8 cellular contexts compared by ENCODE assay signal in the genomic region with DNA sequence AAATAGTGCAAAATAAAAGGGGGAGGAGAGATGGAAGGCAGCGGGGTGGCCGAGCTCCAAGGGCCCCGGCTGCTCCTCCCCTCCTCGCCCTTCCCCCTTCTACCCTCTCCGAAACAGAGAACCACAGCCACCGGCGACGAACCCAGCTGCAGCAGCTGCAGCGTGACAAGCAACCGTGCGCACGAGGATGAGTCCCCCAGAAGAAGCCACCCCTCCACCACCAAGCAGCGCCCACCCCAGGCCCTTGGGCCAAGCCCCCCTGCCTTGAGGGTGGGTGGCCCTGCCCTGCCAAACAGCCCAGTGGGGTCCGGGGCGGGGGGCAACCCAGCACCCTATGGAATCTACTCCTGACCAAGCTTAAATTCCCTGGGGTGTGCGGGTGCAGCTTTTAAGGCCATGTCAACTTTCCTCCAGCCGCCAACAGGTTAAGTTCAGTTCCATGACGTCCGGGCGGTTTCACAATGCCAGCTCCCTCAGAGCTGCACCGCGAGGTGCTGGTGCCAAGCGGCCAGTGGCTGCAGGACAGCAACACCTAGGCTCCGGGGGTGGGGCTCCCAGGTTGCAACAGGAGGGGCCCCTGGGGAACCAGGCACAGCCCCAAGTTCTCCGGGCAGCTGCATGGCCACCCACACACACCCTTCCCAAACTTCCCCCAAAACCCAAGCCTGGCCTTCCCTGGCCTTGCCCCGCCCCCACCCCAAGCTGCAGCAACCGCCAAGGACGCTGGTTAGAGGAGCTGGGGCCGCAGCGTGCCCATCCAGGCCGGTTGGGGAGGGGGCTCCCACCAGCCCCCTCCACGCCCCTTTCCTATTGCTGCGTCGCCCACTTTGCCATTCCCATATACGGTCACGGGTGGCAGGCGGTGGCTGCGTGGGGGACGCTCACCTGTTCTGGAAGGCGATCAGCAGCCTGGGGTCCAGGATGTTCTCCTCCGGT. TPM values are rescaled to one million over a fixed set of nuclear protein-coding genes. Genes with fewer than 3 reads are reported as not detected.
DNase-seq lines count a peak whose midpoint lies in the region; ATAC-seq, FAIRE-seq and TF ChIP-seq lines count a peak whose summit lies in the region.

No MANE protein-coding gene starts in this region.

- POLR2A ChIA-PET in HepG2 (lab: Yijun Ruan, JAX) = interaction anchor here (0.7 to 11.1 kb wide), 20 partner anchors 9 to 857 kb away, joined by 3 to 274 read pairs (median 4); partner anchors contain the start of genes CBX2 and CBX8

- TF ChIP-seq CTCF in DOHH2 (IDR thresholded peaks at IDR 0.05; ENCODE audit: low read depth, low read length, poor library complexity, severe bottlenecking) = no peak
- TF ChIP-seq CTCF in HepG2 (CRISPR knock-in tag; IDR thresholded peaks at IDR 0.05) = peak; percentile 46

- peaks cover 35% of the 10 kb centered on the region for H3K4me1 Mint-ChIP-seq in central memory CD8-positive, alpha-beta T cell
- H3K4me1 Mint-ChIP-seq in stimulated activated naive CD8-positive, alpha-beta T cell treated with anti-CD3 and anti-CD28 coated beads, Interleukin-15, Interleukin-2, amounts not matched to agents 100 ng/mL and 50 ng/mL, for 24 hours (ENCODE audit: low read depth) = peaks cover 48% of the 10 kb centered on the region

- H3K27ac ChIP-seq in DOHH2 (ENCODE audit: low read depth, low read length) (peak overlapping the region; percentile 88), HepG2 (ENCODE audit: extremely low read length, insufficient read depth, low read length) (peak overlapping the region; percentile 71)

- no peaks in the 10 kb centered on the region for H3K9me2 ChIP-seq in DOHH2 (replicated peaks; ENCODE audit: control insufficient read depth, low read length)

- in situ Hi-C loops in HepG2 (cut with HindIII; ENCODE audit: extremely low pct_ligation_motif_present, low pct_unique_long_range_greater_than_20kb) = loop anchor here (5.0 kb wide), 1 partner anchor 155 kb away; no protein-coding TSS in a partner anchor

- TF ChIP-seq POLR2A in HepG2 (IDR thresholded peaks at IDR 0.05; ENCODE audit: insufficient read depth in 1 of 2, low read depth in 2 of 2, low read length in 2 of 2) = peak in 1 of 2 experiments; percentile 58; a peak in 1 of 4 replicates

- peaks cover 61% of the 10 kb centered on the region for H3K36me3 Mint-ChIP-seq in central memory CD8-positive, alpha-beta T cell (ENCODE audit: insufficient read depth)
- H3K36me3 Mint-ChIP-seq in stimulated activated naive CD8-positive, alpha-beta T cell treated with anti-CD3 and anti-CD28 coated beads, Interleukin-15, Interleukin-2, amounts not matched to agents 100 ng/mL and 50 ng/mL, for 24 hours (ENCODE audit: low read depth) = peaks cover 12% of the 10 kb centered on the region

- CTCF ChIA-PET in HepG2 (lab: Yijun Ruan, JAX; ENCODE audit: low intra/inter-chr PET ratio, low total read pairs) = interaction anchor here (1.5 kb wide), 1 partner anchor 26 kb away, joined by 5 read pairs; no protein-coding TSS in a partner anchor

- TF ChIP-seq RAD21 in HepG2 (CRISPR knock-in tag; IDR thresholded peaks at IDR 0.05) = peak; percentile 63

- peak overlapping the region; percentile 79 for H3K9ac ChIP-seq in HepG2 (ENCODE audit: insufficient read depth, low read depth, low read length)

- peak overlapping the region; percentile 98 for H3K4me3 Mint-ChIP-seq in central memory CD8-positive, alpha-beta T cell
- H3K4me3 Mint-ChIP-seq in stimulated activated naive CD8-positive, alpha-beta T cell treated with anti-CD3 and anti-CD28 coated beads, Interleukin-15, Interleukin-2, amounts not matched to agents 100 ng/mL and 50 ng/mL, for 24 hours = peak overlapping the region; percentile 90

- peaks cover 7% of the 10 kb centered on the region for H3K27me3 Mint-ChIP-seq in central memory CD8-positive, alpha-beta T cell
- peaks cover 14% of the 10 kb centered on the region for H3K27me3 Mint-ChIP-seq in stimulated activated naive CD8-positive, alpha-beta T cell treated with anti-CD3 and anti-CD28 coated beads, Interleukin-15, Interleukin-2, amounts not matched to agents 100 ng/mL and 50 ng/mL, for 24 hours

- H3K79me2 ChIP-seq in DOHH2 (ENCODE audit: control insufficient read depth, low read length) (peaks cover 52% of the 10 kb centered on the region), HepG2 (ENCODE audit: insufficient read depth, low read length) (peaks cover 39% of the 10 kb centered on the region)

- H4K20me1 ChIP-seq in DOHH2 (ENCODE audit: control insufficient read depth, insufficient read depth, low read depth, low read length) (peaks cover 14% of the 10 kb centered on the region), HepG2 (ENCODE audit: insufficient read depth, low read length) (peaks cover 44% of the 10 kb centered on the region)

- intact Hi-C loops in HepG2 (cut with micrococcal nuclease; ENCODE audit: unreplicated experiment) = loop anchor here (5.0 to 10.0 kb wide), 3 partner anchors 40 to 92 kb away; partner anchors contain the start of gene CBX8

- H3K4me3 ChIP-seq in DOHH2 (ENCODE audit: low read length) (peak overlapping the region; percentile 90), HepG2 (replicated peaks in 1 of 3; ENCODE audit: insufficient read depth in 1 of 3, low read depth in 2 of 3, low read length in 3 of 3) (peak overlapping the region; percentile 77 to 100 (median 87))

- FAIRE-seq in HepG2 (lab: Jason Lieb, UNC) = peak; percentile 80

- TF ChIP-seq EP300 in HepG2 (IDR thresholded peaks at IDR 0.05; ENCODE audit: low read depth in 2 of 2, low read length in 2 of 2) = peak; percentile 37 to 59; a peak in 3 of 4 replicates
- no peak for TF ChIP-seq EP300 in HepG2 (CRISPR knock-in tag; IDR thresholded peaks at IDR 0.05; ENCODE audit: borderline replicate concordance)

- H3K36me3 ChIP-seq in DOHH2 (ENCODE audit: control insufficient read depth, low read length) (peaks cover 55% of the 10 kb centered on the region), HepG2 (replicated peaks in 1 of 2; ENCODE audit: control insufficient read depth in 1 of 2, insufficient read depth in 2 of 2, low read length in 2 of 2) (peaks cover 11 to 12% of the 10 kb centered on the region in 2 experiments)

- no peaks in the 10 kb centered on the region for H3K9me3 ChIP-seq in DOHH2 (ENCODE audit: control insufficient read depth, insufficient read depth, low read length)
- H3K9me3 ChIP-seq in HepG2 (ENCODE audit: low read length) = no peaks in the 10 kb centered on the region

- WGBS in HepG2 (ENCODE audit: low lambda C conversion rate) = 25% methylated on average over 27 of the region's 41 CpGs

- peak; percentile 54 for DNase-seq in HCEC 1CT
- DNase-seq in RPMI7951 (ENCODE audit: low read depth) = peak; percentile 66
- peak; percentile 35 to 52 for DNase-seq in central memory CD8-positive, alpha-beta T cell (ENCODE audit: low spot score in 2 of 2)
- peak; percentile 88 for DNase-seq in HepG2 (ENCODE audit: low spot score)
- DNase-seq in HK-2 (ENCODE audit: unreplicated experiment) = no peak

- peaks cover 34% of the 10 kb centered on the region for H3K4me1 ChIP-seq in DOHH2 (ENCODE audit: control insufficient read depth, low read length)
- H3K4me1 ChIP-seq in HepG2 (ENCODE audit: insufficient read depth, low read length) = peaks cover 66% of the 10 kb centered on the region

- peaks cover 23% of the 10 kb centered on the region for H3K27me3 ChIP-seq in DOHH2 (ENCODE audit: control insufficient read depth, low read length)
- H3K27me3 ChIP-seq in HepG2 (ENCODE audit: control insufficient read depth in 1 of 2, insufficient read depth in 2 of 2, low read length in 2 of 2) = no peaks in the 10 kb centered on the region; a peak in 1 of 5 replicates

- H3K4me2 ChIP-seq in DOHH2 (ENCODE audit: low read length) (peak overlapping the region; percentile 98), HepG2 (ENCODE audit: low read depth, low read length) (peak overlapping the region; percentile 97)

- no peaks in the 10 kb centered on the region for H3K9me3 Mint-ChIP-seq in central memory CD8-positive, alpha-beta T cell
- H3K9me3 Mint-ChIP-seq in stimulated activated naive CD8-positive, alpha-beta T cell treated with anti-CD3 and anti-CD28 coated beads, Interleukin-15, Interleukin-2, amounts not matched to agents 100 ng/mL and 50 ng/mL, for 24 hours = no peaks in the 10 kb centered on the region

- peak; percentile 34 for ATAC-seq in central memory CD8-positive, alpha-beta T cell (replicated peaks; ENCODE audit: extremely low read depth, poor library complexity, severe bottlenecking)
- ATAC-seq in HepG2 (peak; percentile 56), HG02970 (IDR thresholded peaks at IDR 0.05; ENCODE audit: low FRiP score, unreplicated experiment) (no peak)

- H2AFZ ChIP-seq in HepG2 (ENCODE audit: low read length) = no peak overlapping the region

- peaks cover 16% of the 10 kb centered on the region for H3F3A ChIP-seq in DOHH2 (ENCODE audit: control insufficient read depth, insufficient read depth)

- H3K27ac Mint-ChIP-seq in central memory CD8-positive, alpha-beta T cell (ENCODE audit: low read depth) = peak overlapping the region; percentile 89
- H3K27ac Mint-ChIP-seq in stimulated activated naive CD8-positive, alpha-beta T cell treated with anti-CD3 and anti-CD28 coated beads, Interleukin-15, Interleukin-2, amounts not matched to agents 100 ng/mL and 50 ng/mL, for 24 hours = peak overlapping the region; percentile 75

- BruUV-seq in HepG2 (replicated peaks; lab: Mats Ljungman, UMichigan) = no TSS peak

RNA-seq across cellular contexts. Expression of gene CBX4, which starts 2.0 kb away (rescaled TPM):
- 10.8 and 11.8 TPM in 2 replicates for total RNA-seq in RPMI7951 (2014; rRNA removed; shearing (Covaris generic))
- total RNA-seq in HepG2 (2016; rRNA removed; fragmentation: Illumina TruSeq; extraction: Trizol) = 17.1 and 25.8 TPM in 2 replicates
- 4.7 and 4.8 TPM in 2 replicates for total RNA-seq in HepG2 (2016; cell fraction: cytosol; rRNA removed; fragmentation: Illumina TruSeq; extraction: Trizol; ENCODE audit: low read depth)
- 17.7 and 25.2 TPM in 2 replicates for total RNA-seq in HepG2 (2016; cell fraction: insoluble cytoplasmic fraction; rRNA removed; fragmentation: Illumina TruSeq; extraction: Trizol)
- 13.9 and 15.1 TPM in 2 replicates for total RNA-seq in HepG2 (2016; cell fraction: membrane; rRNA removed; fragmentation: Illumina TruSeq; extraction: Trizol)
- 18.5 and 22.8 TPM in 2 replicates for total RNA-seq in HepG2 (2016; cell fraction: nucleus; rRNA removed; fragmentation: Illumina TruSeq; extraction: Trizol)
- polyA plus RNA-seq in HepG2 (2011; rRNA removed) = 50.8 and 61.1 TPM in 2 replicates
- 31.1 and 45.6 TPM in 2 replicates for polyA plus RNA-seq in HepG2 (2011; cell fraction: cytosol; rRNA removed)
- polyA plus RNA-seq in HepG2 (2011; cell fraction: nucleus; rRNA removed) = 117 and 122 TPM in 2 replicates
- 27.9 and 32.4 TPM in 2 replicates for polyA plus RNA-seq in HepG2 (2012)
- polyA plus RNA-seq in HepG2 (2016; cell fraction: cytosol; fragmentation: Illumina TruSeq; extraction: Trizol; ENCODE audit: low read depth) = 3.7 and 4.2 TPM in 2 replicates
- 29.4 and 33.0 TPM in 2 replicates for polyA plus RNA-seq in HepG2 (2016; cell fraction: insoluble cytoplasmic fraction; fragmentation: Illumina TruSeq; extraction: Trizol; ENCODE audit: low read depth)
- 11.7 and 12.5 TPM in 2 replicates for polyA plus RNA-seq in HepG2 (2016; cell fraction: membrane; fragmentation: Illumina TruSeq; extraction: Trizol; ENCODE audit: low read depth)
- polyA plus RNA-seq in HepG2 (2016; cell fraction: nucleus; fragmentation: Illumina TruSeq; extraction: Trizol; ENCODE audit: insufficient read depth, low read depth) = 60.4 and 60.8 TPM in 2 replicates
- 17.1 and 51.0 TPM in 2 replicates for polyA minus RNA-seq in HepG2 (2011; rRNA and poly(A)+ RNA removed; ENCODE audit: low replicate concordance)
- 33.1 and 38.6 TPM in 2 replicates for polyA minus RNA-seq in HepG2 (2011; cell fraction: cytosol; rRNA and poly(A)+ RNA removed)
- 17.8 and 25.2 TPM in 2 replicates for polyA minus RNA-seq in HepG2 (2011; cell fraction: nucleus; rRNA and poly(A)+ RNA removed)

RNA-seq across cellular contexts. Expression of gene CBX8, which starts 40.3 kb away (rescaled TPM):
- total RNA-seq in RPMI7951 (2014; rRNA removed; shearing (Covaris generic)) = 3.8 and 5.8 TPM in 2 replicates
- 12.0 and 12.6 TPM in 2 replicates for total RNA-seq in HepG2 (2016; rRNA removed; fragmentation: Illumina TruSeq; extraction: Trizol)
- 1.3 and 2.4 TPM in 2 replicates for total RNA-seq in HepG2 (2016; cell fraction: cytosol; rRNA removed; fragmentation: Illumina TruSeq; extraction: Trizol; ENCODE audit: low read depth)
- total RNA-seq in HepG2 (2016; cell fraction: insoluble cytoplasmic fraction; rRNA removed; fragmentation: Illumina TruSeq; extraction: Trizol) = 12.8 and 13.5 TPM in 2 replicates
- total RNA-seq in HepG2 (2016; cell fraction: membrane; rRNA removed; fragmentation: Illumina TruSeq; extraction: Trizol) = 4.8 and 5.6 TPM in 2 replicates
- 5.7 and 8.6 TPM in 2 replicates for total RNA-seq in HepG2 (2016; cell fraction: nucleus; rRNA removed; fragmentation: Illumina TruSeq; extraction: Trizol)
- polyA plus RNA-seq in HepG2 (2011; rRNA removed) = 0.34 and 0.76 TPM in 2 replicates
- polyA plus RNA-seq in HepG2 (2011; cell fraction: cytosol; rRNA removed) = 0.72 and 0.99 TPM in 2 replicates
- 3.4 and 5.0 TPM in 2 replicates for polyA plus RNA-seq in HepG2 (2011; cell fraction: nucleus; rRNA removed)
- polyA plus RNA-seq in HepG2 (2012) = 7.4 and 7.7 TPM in 2 replicates
- 0.54 and 0.80 TPM in 2 replicates for polyA plus RNA-seq in HepG2 (2016; cell fraction: cytosol; fragmentation: Illumina TruSeq; extraction: Trizol; ENCODE audit: low read depth)
- polyA plus RNA-seq in HepG2 (2016; cell fraction: insoluble cytoplasmic fraction; fragmentation: Illumina TruSeq; extraction: Trizol; ENCODE audit: low read depth) = 10.9 and 11.0 TPM in 2 replicates
- polyA plus RNA-seq in HepG2 (2016; cell fraction: membrane; fragmentation: Illumina TruSeq; extraction: Trizol; ENCODE audit: low read depth) = 1.4 TPM in 2 replicates
- polyA plus RNA-seq in HepG2 (2016; cell fraction: nucleus; fragmentation: Illumina TruSeq; extraction: Trizol; ENCODE audit: insufficient read depth, low read depth) = 15.7 and 18.7 TPM in 2 replicates
- polyA minus RNA-seq in HepG2 (2011; rRNA and poly(A)+ RNA removed; ENCODE audit: low replicate concordance) = 1.2 and 1.6 TPM in 2 replicates
- polyA minus RNA-seq in HepG2 (2011; cell fraction: cytosol; rRNA and poly(A)+ RNA removed) = 1.8 and 1.9 TPM in 2 replicates
- polyA minus RNA-seq in HepG2 (2011; cell fraction: nucleus; rRNA and poly(A)+ RNA removed) = 0.77 and 0.87 TPM in 2 replicates

RNA-seq across cellular contexts. Expression of gene CBX2, which starts 59.3 kb away (rescaled TPM):
- 5.0 and 6.1 TPM in 2 replicates for total RNA-seq in RPMI7951 (2014; rRNA removed; shearing (Covaris generic))
- total RNA-seq in HepG2 (2016; rRNA removed; fragmentation: Illumina TruSeq; extraction: Trizol) = 13.0 and 14.5 TPM in 2 replicates
- total RNA-seq in HepG2 (2016; cell fraction: cytosol; rRNA removed; fragmentation: Illumina TruSeq; extraction: Trizol; ENCODE audit: low read depth) = 6.8 and 7.5 TPM in 2 replicates
- total RNA-seq in HepG2 (2016; cell fraction: insoluble cytoplasmic fraction; rRNA removed; fragmentation: Illumina TruSeq; extraction: Trizol) = 11.8 and 15.7 TPM in 2 replicates
- total RNA-seq in HepG2 (2016; cell fraction: membrane; rRNA removed; fragmentation: Illumina TruSeq; extraction: Trizol) = 9.1 and 10.9 TPM in 2 replicates
- 11.8 and 14.3 TPM in 2 replicates for total RNA-seq in HepG2 (2016; cell fraction: nucleus; rRNA removed; fragmentation: Illumina TruSeq; extraction: Trizol)
- 31.1 and 40.2 TPM in 2 replicates for polyA plus RNA-seq in HepG2 (2011; rRNA removed)
- polyA plus RNA-seq in HepG2 (2011; cell fraction: cytosol; rRNA removed) = 25.9 and 34.2 TPM in 2 replicates
- 90.7 and 95.7 TPM in 2 replicates for polyA plus RNA-seq in HepG2 (2011; cell fraction: nucleus; rRNA removed)
- 41.2 and 46.2 TPM in 2 replicates for polyA plus RNA-seq in HepG2 (2012)
- polyA plus RNA-seq in HepG2 (2016; cell fraction: cytosol; fragmentation: Illumina TruSeq; extraction: Trizol; ENCODE audit: low read depth) = 4.2 and 5.6 TPM in 2 replicates
- polyA plus RNA-seq in HepG2 (2016; cell fraction: insoluble cytoplasmic fraction; fragmentation: Illumina TruSeq; extraction: Trizol; ENCODE audit: low read depth) = 9.1 and 12.0 TPM in 2 replicates
- 3.9 and 6.0 TPM in 2 replicates for polyA plus RNA-seq in HepG2 (2016; cell fraction: membrane; fragmentation: Illumina TruSeq; extraction: Trizol; ENCODE audit: low read depth)
- polyA plus RNA-seq in HepG2 (2016; cell fraction: nucleus; fragmentation: Illumina TruSeq; extraction: Trizol; ENCODE audit: insufficient read depth, low read depth) = 18.6 and 21.1 TPM in 2 replicates
- 42.9 and 69.2 TPM in 2 replicates for polyA minus RNA-seq in HepG2 (2011; rRNA and poly(A)+ RNA removed; ENCODE audit: low replicate concordance)
- 31.2 and 31.6 TPM in 2 replicates for polyA minus RNA-seq in HepG2 (2011; cell fraction: cytosol; rRNA and poly(A)+ RNA removed)
- polyA minus RNA-seq in HepG2 (2011; cell fraction: nucleus; rRNA and poly(A)+ RNA removed) = 17.8 and 22.4 TPM in 2 replicates
